ENCODE assay signal across 22 cellular contexts in genomic region chr21:46518983-46519583, GRCh38.
DNase-seq lines count a peak whose midpoint lies in the region; TF ChIP-seq lines count a peak whose summit lies in the region.
"Had no signal": no experiment of that assay in that cellular context is flagged by ENCODE, and none has a peak within 500 bp of the region (broad histone marks: within the 10 kb centered on the region; RNA-seq: fewer than 3 reads in every experiment).

No MANE protein-coding gene starts in this region.

- 59 to 70% methylated on average over 4 of the region's 4 CpGs for WGBS in tibial nerve, 2 donors

- peaks cover 0 to 8% (median 0%) of the 10 kb centered on the region in 4 donors for H3K9me3 ChIP-seq in tibial nerve
- H3K9me3 ChIP-seq: esophagus muscularis mucosa, Peyer's patch had no signal

- H3K27ac Mint-ChIP-seq in neural crest cell (ENCODE audit: unreplicated experiment) = peak overlapping the region; percentile 16
- H3K27ac Mint-ChIP-seq: activated CD4-positive, alpha-beta T cell treated with anti-CD3 and anti-CD28 coated beads for 36 hours had no signal

- DNase-seq in CMK (ENCODE audit: low read depth) (peak; percentile 43), OCI-M1 (lab: John Stamatoyannopoulos, UW) (peak; percentile 83), erythroblast (lab: John Stamatoyannopoulos, UW) (peak; percentile 19 to 41), neural crest cell (ENCODE audit: low read depth, low spot score) (no peak), tibial nerve (ENCODE audit: low spot score in 2 of 2) (no peak)
- no peak for DNase-seq in activated CD4-positive, alpha-beta T cell treated with anti-CD3 and anti-CD28 coated beads, Interleukin-2, amount 50 U/mL, for 48 hours
- DNase-seq in activated effector memory CD4-positive, alpha-beta T cell treated with Interleukin-2 at 50 U/mL for 16 hours = no peak
- DNase-seq: activated CD4-positive, alpha-beta T cell treated with anti-CD3 and anti-CD28 coated beads for 36 hours; activated CD8-positive, alpha-beta memory T cell treated with anti-CD3 and anti-CD28 coated beads for 24 hours; activated gamma-delta T cell treated with Interleukin-2 at 50 U/mL for 16 hours; activated T-cell treated with anti-CD3 and anti-CD28 coated beads, Interleukin-2, amount 50 U/mL, for 1 hour; EL; NCI-H1417 treated with DMSO at 0.1 percent for 48 hours; NCI-H524; Peyer's patch; stimulated activated CD4-positive, alpha-beta T cell treated with anti-CD3 and anti-CD28 coated beads, Interleukin-2, amount 100 ng/mL, for 24 hours; T-helper 1 cell had no signal

- H3K4me1 Mint-ChIP-seq in neural crest cell = no peaks in the 10 kb centered on the region

- H3K36me3 Mint-ChIP-seq in neural crest cell (ENCODE audit: low read depth) = peaks cover 31% of the 10 kb centered on the region

- H3K4me1 ChIP-seq in tibial nerve = peaks cover 0 to 9% (median 0%) of the 10 kb centered on the region in 4 donors

- no peak overlapping the region for H3K4me3 Mint-ChIP-seq in neural crest cell
- H3K4me3 Mint-ChIP-seq: activated CD4-positive, alpha-beta T cell treated with anti-CD3 and anti-CD28 coated beads for 36 hours had no signal

- peaks cover 0 to 50% (median 0%) of the 10 kb centered on the region in 3 donors for H3K36me3 ChIP-seq in tibial nerve

- H3K27me3 ChIP-seq in tibial nerve = no peaks in the 10 kb centered on the region
- H3K27me3 ChIP-seq: BLaER1, esophagus muscularis mucosa, Peyer's patch had no signal

- no peaks in the 10 kb centered on the region for H3K27me3 Mint-ChIP-seq in neural crest cell (ENCODE audit: low read depth)
- H3K27me3 Mint-ChIP-seq: activated CD4-positive, alpha-beta T cell treated with anti-CD3 and anti-CD28 coated beads for 36 hours had no signal

- TF ChIP-seq EP300 in tibial nerve (IDR thresholded peaks at IDR 0.05) = no peak

- H3K4me3 ChIP-seq in tibial nerve = no peak overlapping the region
- H3K4me3 ChIP-seq: BLaER1, coronary artery, esophagus muscularis mucosa, lung, Peyer's patch, smooth muscle cell had no signal

- no peak for TF ChIP-seq CTCF in neural crest cell (conservative IDR thresholded peaks at IDR 0.05)
- no peak for TF ChIP-seq CTCF in tibial nerve (IDR thresholded peaks at IDR 0.05)

- H3K27ac ChIP-seq in tibial nerve = no peak overlapping the region
- H3K27ac ChIP-seq: BLaER1, coronary artery, esophagus muscularis mucosa, Peyer's patch had no signal

- TF ChIP-seq POLR2A in erythroblast (IDR thresholded peaks at IDR 0.05; ENCODE audit: low read length) = no peak
- TF ChIP-seq POLR2A in tibial nerve (IDR thresholded peaks at IDR 0.05) = no peak

- H3K9me3 Mint-ChIP-seq in neural crest cell = peaks cover 3% of the 10 kb centered on the region

Comparison
In these comparisons a context has a peak if more than half of its experiments do, and no peak if none do; other contexts are left out.
1. DNase-seq: peak in CMK (single experiment), OCI-M1 (single experiment) and erythroblast (2 of 2); none in neural crest cell (single experiment), tibial nerve (0 of 2), activated CD4-positive, alpha-beta T cell treated with anti-CD3 and anti-CD28 coated beads, Interleukin-2, amount 50 U/mL, for 48 hours (0 of 2) and activated effector memory CD4-positive, alpha-beta T cell treated with Interleukin-2 at 50 U/mL for 16 hours (single experiment).